Comparison of ENCODE assay signal across 9 cellular contexts in the genomic region with DNA sequence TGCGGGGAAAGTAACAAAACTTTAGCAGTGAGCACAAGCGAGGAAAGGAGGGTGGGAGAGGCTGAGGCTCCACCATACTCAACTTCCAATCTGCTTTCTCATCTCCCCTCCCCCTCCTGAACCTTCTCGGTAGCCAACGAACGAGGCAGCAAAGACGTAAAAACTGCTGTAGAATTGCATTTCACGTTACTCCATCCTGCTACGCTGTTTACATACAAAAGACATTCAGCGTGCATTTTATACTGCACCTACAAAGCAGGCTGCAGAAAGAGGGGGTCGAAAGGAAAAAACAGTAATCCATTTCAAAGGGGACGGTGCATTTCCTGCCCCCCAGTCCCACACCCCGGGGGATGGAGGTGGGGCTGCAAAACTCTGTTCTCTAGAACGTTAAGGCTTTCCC. TPM values are rescaled to one million over a fixed set of nuclear protein-coding genes. Genes with fewer than 3 reads are reported as not detected.
DNase-seq lines count a peak whose midpoint lies in the region; ATAC-seq and TF ChIP-seq lines count a peak whose summit lies in the region.
"Had no signal": no experiment of that assay in that cellular context is flagged by ENCODE, and none has a peak within 500 bp of the region (broad histone marks: within the 10 kb centered on the region; RNA-seq: fewer than 3 reads in every experiment).

No MANE protein-coding gene starts in this region.

- CTCF ChIA-PET in activated CD4-positive, alpha-beta memory T cell treated with anti-CD3 and anti-CD28 coated beads, Interleukin-2, amount 10 ng/mL, durations not matched to agents 7 days and 5 days (lab: Charles Lee): no interaction called here

- 4% methylated on average over 13 of the region's 13 CpGs for WGBS in hepatocyte (ENCODE audit: low lambda C conversion rate, missing lambda C conversion rate)

- H3K36me3 ChIP-seq in GM06990 (ENCODE audit: control insufficient read depth, insufficient read depth, low read length): no peaks in the 10 kb centered on the region
- no peaks in the 10 kb centered on the region for H3K36me3 ChIP-seq in hepatocyte (replicated peaks; ENCODE audit: insufficient read depth, low read depth)

- POLR2A ChIA-PET in activated CD4-positive, alpha-beta memory T cell treated with anti-CD3 and anti-CD28 coated beads, Interleukin-2, amount 10 ng/mL, durations not matched to agents 7 days and 5 days (lab: Charles Lee): no interaction called here

- no peaks in the 10 kb centered on the region for H3K9me3 ChIP-seq in hepatocyte (ENCODE audit: low read depth)

- no peak for DNase-seq in GM06990 (ENCODE audit: extremely low read depth, insufficient read length)
- DNase-seq in astrocyte of the cerebellum (ENCODE audit: low read depth): no peak
- peak; percentile 36 for DNase-seq in hepatocyte (ENCODE audit: low spot score)
- DNase-seq in retina: peak; percentile 48
- no peak for DNase-seq in activated CD4-positive, alpha-beta memory T cell treated with anti-CD3 and anti-CD28 coated beads, Interleukin-2, amount 10 ng/mL, durations not matched to agents 7 days and 5 days
- no peak for DNase-seq in NCI-H2107 treated with DMSO at 0.1 percent for 48 hours (lab: John Stamatoyannopoulos, UW; ENCODE audit: unreplicated experiment)
- DNase-seq: stimulated activated CD4-positive, alpha-beta T cell treated with anti-CD3 and anti-CD28 coated beads, Interleukin-4, amount 100 ng/mL, for 4 hours had no signal

- H2AFZ ChIP-seq in hepatocyte: peak overlapping the region; percentile 70

- H3K36me3 Mint-ChIP-seq in activated CD4-positive, alpha-beta memory T cell treated with anti-CD3 and anti-CD28 coated beads, Interleukin-2, amount 10 ng/mL, durations not matched to agents 7 days and 5 days (ENCODE audit: low read depth): no peaks in the 10 kb centered on the region

- no peaks in the 10 kb centered on the region for H3K9me3 Mint-ChIP-seq in activated CD4-positive, alpha-beta memory T cell treated with anti-CD3 and anti-CD28 coated beads, Interleukin-2, amount 10 ng/mL, durations not matched to agents 7 days and 5 days

- H3K79me2 ChIP-seq in hepatocyte: no peaks in the 10 kb centered on the region

- H3K4me1 ChIP-seq in hepatocyte (ENCODE audit: insufficient read depth): no peaks in the 10 kb centered on the region

- H3K4me2 ChIP-seq in hepatocyte: peak overlapping the region; percentile 98

- no peak overlapping the region for H3K4me3 Mint-ChIP-seq in activated CD4-positive, alpha-beta memory T cell treated with anti-CD3 and anti-CD28 coated beads, Interleukin-2, amount 10 ng/mL, durations not matched to agents 7 days and 5 days

- H3K4me1 Mint-ChIP-seq in activated CD4-positive, alpha-beta memory T cell treated with anti-CD3 and anti-CD28 coated beads, Interleukin-2, amount 10 ng/mL, durations not matched to agents 7 days and 5 days: peaks cover 1% of the 10 kb centered on the region

- H3K27me3 Mint-ChIP-seq in activated CD4-positive, alpha-beta memory T cell treated with anti-CD3 and anti-CD28 coated beads, Interleukin-2, amount 10 ng/mL, durations not matched to agents 7 days and 5 days: peaks cover 40% of the 10 kb centered on the region

- H3K27me3 ChIP-seq in GM06990 (replicated peaks; ENCODE audit: control insufficient read depth, insufficient read depth, low read length) (no peaks in the 10 kb centered on the region; the same call in 1 of the 2 replicates), hepatocyte (peaks cover 40% of the 10 kb centered on the region)

- H3K27ac ChIP-seq in hepatocyte: peak overlapping the region; percentile 62

- peak overlapping the region; percentile 38 for H3K4me3 ChIP-seq in GM06990 (replicated peaks; ENCODE audit: low read depth, low read length)
- H3K4me3 ChIP-seq in astrocyte of the cerebellum (ENCODE audit: low read depth, low read length): peak overlapping the region; percentile 96
- H3K4me3 ChIP-seq in hepatocyte: peak overlapping the region; percentile 96

- TF ChIP-seq CTCF in GM06990 (IDR thresholded peaks at IDR 0.05; ENCODE audit: insufficient read depth, low read length, poor library complexity, severe bottlenecking) (no peak), astrocyte of the cerebellum (IDR thresholded peaks at IDR 0.05; ENCODE audit: low read depth, low read length, missing control alignments) (no peak), hepatocyte (IDR thresholded peaks at IDR 0.05; ENCODE audit: poor library complexity) (no peak)

- no peak overlapping the region for H3K27ac Mint-ChIP-seq in activated CD4-positive, alpha-beta memory T cell treated with anti-CD3 and anti-CD28 coated beads, Interleukin-2, amount 10 ng/mL, durations not matched to agents 7 days and 5 days

- ATAC-seq in HG03196 (IDR thresholded peaks at IDR 0.05; ENCODE audit: unreplicated experiment) (no peak), HG03571 (IDR thresholded peaks at IDR 0.05; ENCODE audit: unreplicated experiment) (no peak)

- H4K20me1 ChIP-seq in hepatocyte (ENCODE audit: insufficient read depth, poor library complexity, severe bottlenecking): no peaks in the 10 kb centered on the region

- in situ Hi-C loops in astrocyte of the cerebellum (cut with HindIII; ENCODE audit: low sequenced_read_pairs): no loop called here

- H3K9me2 ChIP-seq in hepatocyte (replicated peaks; ENCODE audit: insufficient read depth): no peaks in the 10 kb centered on the region

RNA-seq across cellular contexts. Expression of a gene that starts 1.1 kb away (rescaled TPM):
- total RNA-seq in hepatocyte: 54.6 and 70.0 TPM in 2 replicates
- 63.4 and 67.9 TPM in 2 replicates for polyA plus RNA-seq in hepatocyte
- total RNA-seq in activated CD4-positive, alpha-beta memory T cell treated with anti-CD3 and anti-CD28 coated beads, Interleukin-2, amount 10 ng/mL, durations not matched to agents 7 days and 5 days: not detected

Comparison
In these comparisons a context has a peak if more than half of its experiments do, and no peak if none do; other contexts are left out.
1. DNase-seq: peak in hepatocyte (single experiment) and retina (single experiment); none in GM06990 (single experiment), astrocyte of the cerebellum (single experiment), activated CD4-positive, alpha-beta memory T cell treated with anti-CD3 and anti-CD28 coated beads, Interleukin-2, amount 10 ng/mL, durations not matched to agents 7 days and 5 days (single experiment) and NCI-H2107 treated with DMSO at 0.1 percent for 48 hours (single experiment).
2. H3K4me3 ChIP-seq: peak in every context shown above with its lines; median percentile 96 in astrocyte of the cerebellum; 96 in hepatocyte; 38 in GM06990.
3. RNA of a gene that starts 1.1 kb away (total RNA-seq): 54.6 to 70.0 TPM in hepatocyte; not detected in activated CD4-positive, alpha-beta memory T cell treated with anti-CD3 and anti-CD28 coated beads, Interleukin-2, amount 10 ng/mL, durations not matched to agents 7 days and 5 days; every median in the first group is over 10 times any median in the second.